11 cellular contexts compared by ENCODE assay signal in genomic region chr5:177430146-177430951, GRCh38. TPM values are rescaled to one million over a fixed set of nuclear protein-coding genes. Genes with fewer than 3 reads are reported as not detected.
A peak's percentile ranks its signal among the peaks of the same experiment; 100 is the strongest.
DNase-seq lines count a peak whose midpoint lies in the region; ATAC-seq, FAIRE-seq and TF ChIP-seq lines count a peak whose summit lies in the region.
"Had no signal": no experiment of that assay in that cellular context is flagged by ENCODE, and none has a peak within 500 bp of the region (broad histone marks: within the 10 kb centered on the region; RNA-seq: fewer than 3 reads in every experiment).

No MANE protein-coding gene starts in this region.

- H2AFZ ChIP-seq in KMS-11 (ENCODE audit: low read depth), result no peak overlapping the region
- H2AFZ ChIP-seq in neuronal stem cell (ENCODE audit: low read length), result no peak overlapping the region

- no peaks in the 10 kb centered on the region for H4K20me1 ChIP-seq in KMS-11 (ENCODE audit: insufficient read depth)

- H3K14ac ChIP-seq in neuronal stem cell (ENCODE audit: low read length), result no peak overlapping the region

- DNase-seq in GM12864 (ENCODE audit: low read depth), result no peak
- DNase-seq in activated naive CD8-positive, alpha-beta T cell treated with anti-CD3 and anti-CD28 coated beads, Interleukin-2, amount 10 ng/mL, durations not matched to agents 7 days and 5 days, result no peak
- no peak for DNase-seq in neuronal stem cell (ENCODE audit: low spot score)
- no peak for DNase-seq in frontal cortex (ENCODE audit: low spot score in 2 of 2)
- DNase-seq in cerebellar cortex (ENCODE audit: low spot score), result no peak
- DNase-seq: effector CD4-positive, alpha-beta T cell; NCI-H1092 treated with DMSO at 0.1 percent for 48 hours had no signal

- H4K91ac ChIP-seq in neuronal stem cell (ENCODE audit: low read depth, low read length, poor library complexity), result no peak overlapping the region

- H3K79me1 ChIP-seq in neuronal stem cell (ENCODE audit: low read depth, low read length), result peaks cover 4% of the 10 kb centered on the region

- no peak overlapping the region for H2BK15ac ChIP-seq in neuronal stem cell (ENCODE audit: low read length)

- H3K4me3 ChIP-seq in GM12864 (ENCODE audit: low read depth, low read length) (peak overlapping the region; percentile 4), KMS-11 (IDR thresholded peaks at IDR 0.05; ENCODE audit: insufficient read depth, low read depth, low read length) (no peak overlapping the region), neuronal stem cell (ENCODE audit: low read length in 2 of 2) (no peak overlapping the region)

- H2BK5ac ChIP-seq in neuronal stem cell (ENCODE audit: low read length), result no peak overlapping the region

- no peaks in the 10 kb centered on the region for H3K27me3 Mint-ChIP-seq in activated naive CD8-positive, alpha-beta T cell treated with anti-CD3 and anti-CD28 coated beads, Interleukin-2, amount 10 ng/mL, durations not matched to agents 7 days and 5 days

- no peak overlapping the region for H3K27ac ChIP-seq in KMS-11
- no peak overlapping the region for H3K27ac ChIP-seq in neuronal stem cell (replicated peaks; ENCODE audit: low read length)

- H3K36me3 Mint-ChIP-seq in activated naive CD8-positive, alpha-beta T cell treated with anti-CD3 and anti-CD28 coated beads, Interleukin-2, amount 10 ng/mL, durations not matched to agents 7 days and 5 days, result peaks cover 33% of the 10 kb centered on the region

- H3K4ac ChIP-seq in neuronal stem cell (ENCODE audit: low read length), result no peak overlapping the region

- peak; percentile 3 for TF ChIP-seq CTCF in GM12864 (IDR thresholded peaks at IDR 0.05; ENCODE audit: low read depth, low read length, missing control alignments)
- no peak for TF ChIP-seq CTCF in KMS-11 (conservative IDR thresholded peaks at IDR 0.05; ENCODE audit: low read depth, low read length)

- no peaks in the 10 kb centered on the region for H3K36me3 ChIP-seq in KMS-11 (ENCODE audit: insufficient read depth)
- peaks cover 32 to 57% of the 10 kb centered on the region in 2 donors for H3K36me3 ChIP-seq in neuronal stem cell (replicated peaks in 1 of 2; ENCODE audit: control insufficient read depth in 2 of 2, insufficient read depth in 2 of 2, low read length in 2 of 2)

- H3K9me3 ChIP-seq in neuronal stem cell (replicated peaks in 1 of 2; ENCODE audit: control insufficient read depth in 2 of 2, insufficient read depth in 1 of 2, low read depth in 1 of 2, low read length in 2 of 2), result no peaks in the 10 kb centered on the region

- no peak overlapping the region for H3K18ac ChIP-seq in neuronal stem cell (ENCODE audit: low read length)

- no peak overlapping the region for H2AK5ac ChIP-seq in neuronal stem cell (ENCODE audit: low read depth, low read length)

- H3K9ac ChIP-seq in KMS-11 (no peak overlapping the region), neuronal stem cell (ENCODE audit: low read depth, low read length, poor library complexity) (no peak overlapping the region)

- peak overlapping the region; percentile 14 for H2BK12ac ChIP-seq in neuronal stem cell (ENCODE audit: low read length)

- no CpG with 5 or more reads among the region's 26 CpGs for WGBS in neuronal stem cell (ENCODE audit: extremely low coverage in 2 of 2, insufficient read length in 2 of 2, insufficient replicate concordance in 1 of 2), 2 donors

- no peak overlapping the region for H4K8ac ChIP-seq in neuronal stem cell (ENCODE audit: low read depth, low read length)

- peaks cover 61% of the 10 kb centered on the region for H3K4me1 ChIP-seq in KMS-11 (ENCODE audit: low read depth, poor library complexity, severe bottlenecking)
- H3K4me1 ChIP-seq in neuronal stem cell (ENCODE audit: control insufficient read depth in 2 of 2, insufficient read depth in 1 of 2, low read depth in 1 of 2, low read length in 2 of 2), result peaks cover 14 to 16% of the 10 kb centered on the region in 2 donors

- H3K27ac Mint-ChIP-seq in activated naive CD8-positive, alpha-beta T cell treated with anti-CD3 and anti-CD28 coated beads, Interleukin-2, amount 10 ng/mL, durations not matched to agents 7 days and 5 days, result peak overlapping the region; percentile 83

- ATAC-seq in activated naive CD8-positive, alpha-beta T cell treated with anti-CD3 and anti-CD28 coated beads, Interleukin-2, amount 10 ng/mL, durations not matched to agents 7 days and 5 days (ENCODE audit: low read depth), result no peak
- no peak for ATAC-seq in GM21447 (IDR thresholded peaks at IDR 0.05; ENCODE audit: unreplicated experiment)
- ATAC-seq: Panc1 had no signal

- H3K79me2 ChIP-seq in KMS-11 (ENCODE audit: insufficient read depth, low read depth), result no peaks in the 10 kb centered on the region

- H2BK120ac ChIP-seq in neuronal stem cell (ENCODE audit: low read depth, low read length), result no peak overlapping the region

- peak overlapping the region; percentile 94 for H3K4me3 Mint-ChIP-seq in activated naive CD8-positive, alpha-beta T cell treated with anti-CD3 and anti-CD28 coated beads, Interleukin-2, amount 10 ng/mL, durations not matched to agents 7 days and 5 days

- no peak for FAIRE-seq in frontal cortex (lab: Jason Lieb, UNC)
- FAIRE-seq: G401.6 had no signal

- H3K4me1 Mint-ChIP-seq in activated naive CD8-positive, alpha-beta T cell treated with anti-CD3 and anti-CD28 coated beads, Interleukin-2, amount 10 ng/mL, durations not matched to agents 7 days and 5 days, result peaks cover 51% of the 10 kb centered on the region

- H3K4me2 ChIP-seq in KMS-11, result peak overlapping the region; percentile 63; the same call in 1 of the 2 replicates
- no peak overlapping the region for H3K4me2 ChIP-seq in neuronal stem cell (ENCODE audit: insufficient read depth, low read length, poor library complexity, severe bottlenecking)

- H3K23ac ChIP-seq in neuronal stem cell (ENCODE audit: low read depth, low read length, poor library complexity), result peak overlapping the region; percentile 37

- POLR2A ChIA-PET in activated naive CD8-positive, alpha-beta T cell treated with anti-CD3 and anti-CD28 coated beads, Interleukin-2, amount 10 ng/mL, durations not matched to agents 7 days and 5 days (lab: Charles Lee), result interaction anchor here (0.7 to 10.7 kb wide), 9 partner anchors 13 to 811 kb away, joined by 3 to 312 read pairs (median 11); partner anchors contain the start of gene PRR7

- H3K27me3 ChIP-seq in KMS-11 (ENCODE audit: insufficient read depth, low read depth) (no peaks in the 10 kb centered on the region), neuronal stem cell (ENCODE audit: control insufficient read depth in 3 of 3, insufficient read depth in 3 of 3, low read depth in 1 of 3, low read length in 3 of 3) (no peaks in the 10 kb centered on the region)

- H3K9me3 Mint-ChIP-seq in activated naive CD8-positive, alpha-beta T cell treated with anti-CD3 and anti-CD28 coated beads, Interleukin-2, amount 10 ng/mL, durations not matched to agents 7 days and 5 days, result no peaks in the 10 kb centered on the region

RNA-seq across cellular contexts. Expression of gene GRK6, which starts 3.9 kb away (rescaled TPM):
- 100 to 1,000 TPM; 181 to 186 TPM for total RNA-seq in activated naive CD8-positive, alpha-beta T cell treated with anti-CD3 and anti-CD28 coated beads, Interleukin-2, amount 10 ng/mL, durations not matched to agents 7 days and 5 days
- polyA plus RNA-seq in neuronal stem cell (2013, experiment 1 of 2), result 27.8 TPM
- 27.7 TPM for polyA plus RNA-seq in neuronal stem cell (2013, experiment 2 of 2)
- total RNA-seq in frontal cortex, result 25.7 TPM

RNA-seq across cellular contexts. Expression of gene PRR7, which starts 16.3 kb away (rescaled TPM):
- total RNA-seq in activated naive CD8-positive, alpha-beta T cell treated with anti-CD3 and anti-CD28 coated beads, Interleukin-2, amount 10 ng/mL, durations not matched to agents 7 days and 5 days, result 10 to 100 TPM; 10.0 to 10.6 TPM
- 26.8 TPM for polyA plus RNA-seq in neuronal stem cell (2013, experiment 1 of 2)
- polyA plus RNA-seq in neuronal stem cell (2013, experiment 2 of 2), result 26.8 TPM
- 12.2 TPM for total RNA-seq in frontal cortex

RNA-seq across cellular contexts. Expression of gene F12, which starts 21.0 kb away (rescaled TPM):
- 1 to 10 TPM; 2.2 to 2.8 TPM for total RNA-seq in activated naive CD8-positive, alpha-beta T cell treated with anti-CD3 and anti-CD28 coated beads, Interleukin-2, amount 10 ng/mL, durations not matched to agents 7 days and 5 days
- polyA plus RNA-seq in neuronal stem cell (2013, experiment 1 of 2), result 2.1 TPM
- polyA plus RNA-seq in neuronal stem cell (2013, experiment 2 of 2), result 2.5 TPM
- total RNA-seq in frontal cortex, result 2.4 TPM

RNA-seq across cellular contexts. Expression of gene PFN3, which starts 29.9 kb away (rescaled TPM):
- not detected for total RNA-seq in activated naive CD8-positive, alpha-beta T cell treated with anti-CD3 and anti-CD28 coated beads, Interleukin-2, amount 10 ng/mL, durations not matched to agents 7 days and 5 days
- polyA plus RNA-seq in neuronal stem cell (2013, experiment 1 of 2), result not detected
- polyA plus RNA-seq in neuronal stem cell (2013, experiment 2 of 2), result not detected
- total RNA-seq in frontal cortex, result 0.82 TPM

RNA-seq across cellular contexts. Expression of gene DBN1, which starts 43.1 kb away (rescaled TPM):
- 10 to 100 TPM; 82.5 to 87.0 TPM for total RNA-seq in activated naive CD8-positive, alpha-beta T cell treated with anti-CD3 and anti-CD28 coated beads, Interleukin-2, amount 10 ng/mL, durations not matched to agents 7 days and 5 days
- polyA plus RNA-seq in neuronal stem cell (2013, experiment 1 of 2), result 205 TPM
- 197 TPM for polyA plus RNA-seq in neuronal stem cell (2013, experiment 2 of 2)
- 187 TPM for total RNA-seq in frontal cortex
